Comparison of ENCODE assay signal across 8 cellular contexts in genomic region chr3:192916455-192917257, GRCh38. TPM values are rescaled to one million over a fixed set of nuclear protein-coding genes. Genes with fewer than 3 reads are reported as not detected.
DNase-seq lines count a peak whose midpoint lies in the region; ATAC-seq lines count a peak whose summit lies in the region.

No MANE protein-coding gene starts in this region.

- DNase-seq in AG08395 (ENCODE audit: low spot score), result peak; percentile 62
- peak; percentile 71 for DNase-seq in HT1080 (ENCODE audit: low read depth)
- DNase-seq in SJCRH30, result peak; percentile 65 to 77
- DNase-seq in brain pericyte (ENCODE audit: low read depth, low spot score), result peak; percentile 21
- no peak for DNase-seq in GF-D8 (lab: John Stamatoyannopoulos, UW)

- peaks cover 33% of the 10 kb centered on the region for H3K4me1 ChIP-seq in SJCRH30
- peaks cover 9% of the 10 kb centered on the region for H3K4me1 ChIP-seq in rectal smooth muscle tissue (ENCODE audit: control insufficient read depth, insufficient read depth, low read length)

- H3K27me3 ChIP-seq in SJCRH30 (no peaks in the 10 kb centered on the region), rectal smooth muscle tissue (ENCODE audit: control insufficient read depth, insufficient read depth, low read length) (no peaks in the 10 kb centered on the region)

- H3K36me3 ChIP-seq in SJCRH30, result no peaks in the 10 kb centered on the region
- no peaks in the 10 kb centered on the region for H3K36me3 ChIP-seq in rectal smooth muscle tissue (ENCODE audit: control insufficient read depth, insufficient read depth, low read length)

- peak; percentile 30 for ATAC-seq in GM18858 (IDR thresholded peaks at IDR 0.05; ENCODE audit: unreplicated experiment)

- peak overlapping the region; percentile 82 for H3K4me3 ChIP-seq in SJCRH30
- H3K4me3 ChIP-seq in iPS-11a (ENCODE audit: low read depth, low read length), result peak overlapping the region; percentile 94
- H3K4me3 ChIP-seq in rectal smooth muscle tissue (ENCODE audit: low read length), result peak overlapping the region; percentile 87

- H3K9me3 ChIP-seq in SJCRH30 (replicated peaks), result no peaks in the 10 kb centered on the region

- peak overlapping the region; percentile 70 for H3K27ac ChIP-seq in SJCRH30
- peak overlapping the region; percentile 73 for H3K27ac ChIP-seq in rectal smooth muscle tissue (ENCODE audit: low read depth, low read length)

- peak overlapping the region; percentile 75 for H3K9ac ChIP-seq in rectal smooth muscle tissue (ENCODE audit: low read length)

RNA-seq across cellular contexts. Expression of gene MB21D2, which starts 1.0 kb away (rescaled TPM):
- 16.1 and 17.8 TPM in 2 replicates for total RNA-seq in HT1080 (2014; rRNA removed; shearing (Covaris generic))
- polyA plus RNA-seq in HT1080 (2015; cell fraction: cytosol; rRNA removed), result 19.4 and 19.9 TPM in 2 replicates
- 23.4 and 24.7 TPM in 2 replicates for polyA plus RNA-seq in HT1080 (2015; cell fraction: nucleus; rRNA removed)
- total RNA-seq in SJCRH30 (2014; rRNA removed; shearing (Covaris generic)), result 18.3 and 20.4 TPM in 2 replicates
